8 cellular contexts compared by ENCODE assay signal in the genomic region with DNA sequence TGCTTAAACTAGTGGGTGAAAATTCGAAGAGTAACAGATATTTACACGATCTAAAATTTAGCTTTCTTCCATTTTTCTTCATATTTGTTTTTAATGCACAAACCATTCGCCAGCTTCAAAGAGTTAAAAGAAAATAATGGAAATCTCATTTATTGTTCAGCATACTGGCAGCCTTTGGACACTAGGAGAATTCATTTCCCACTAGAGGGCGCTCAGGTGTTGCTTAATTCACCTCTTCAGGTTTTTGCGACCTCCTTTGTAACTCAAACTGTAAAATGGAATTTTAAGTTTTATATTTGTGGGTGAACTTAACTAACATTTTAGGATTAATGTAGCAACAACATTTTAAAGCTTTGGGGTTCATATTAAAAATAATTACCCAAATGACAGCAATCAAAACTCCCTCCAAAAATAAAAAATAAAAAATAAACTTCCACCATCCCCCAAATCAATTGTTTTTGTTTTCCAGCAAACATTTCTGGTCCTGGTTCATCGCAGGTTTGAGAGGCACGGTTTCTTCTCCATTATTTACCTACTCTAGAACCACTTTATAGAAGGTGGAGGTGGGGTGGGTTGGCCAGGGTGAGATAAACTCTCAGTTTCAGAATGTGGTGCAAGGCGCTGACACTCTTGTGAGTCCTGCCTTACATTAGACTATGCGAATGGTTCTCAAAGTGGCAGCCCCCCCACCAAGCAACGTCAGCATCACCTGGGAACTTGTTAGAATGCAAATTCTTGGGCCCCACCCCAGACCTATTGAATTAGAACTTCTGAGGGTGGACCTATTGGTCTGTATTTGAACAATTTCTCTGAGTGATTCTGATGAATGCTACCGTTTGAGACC. TPM values are rescaled to one million over a fixed set of nuclear protein-coding genes. Genes with fewer than 3 reads are reported as not detected.
DNase-seq lines count a peak whose midpoint lies in the region; ATAC-seq, FAIRE-seq and TF ChIP-seq lines count a peak whose summit lies in the region.

No MANE protein-coding gene starts in this region.

- H3K27me3 Mint-ChIP-seq in activated T-helper 2 cell treated with anti-CD3 and anti-CD28 coated beads, Interferon-gamma antibody, Interleukin-2, Interleukin-4, amounts not matched to agents 10 μg/mL and 5 μg/mL and 100 μg/mL, durations not matched to agents 14 hours and 24 hours and 36 hours (ENCODE audit: low read depth), result peaks cover 3% of the 10 kb centered on the region

- H4K20me1 ChIP-seq in MM.1S (ENCODE audit: insufficient read depth, low read length), result no peaks in the 10 kb centered on the region

- no peaks in the 10 kb centered on the region for H3F3A ChIP-seq in MM.1S (ENCODE audit: insufficient read depth, low read length)

- peak; percentile 82 for FAIRE-seq in D721Med (lab: Jason Lieb, UNC)
- FAIRE-seq in bronchial epithelial cell (lab: Jason Lieb, UNC), result no peak

- peak overlapping the region; percentile 21 for H2AFZ ChIP-seq in MM.1S (ENCODE audit: low read length)

- H3K36me3 ChIP-seq in MM.1S (replicated peaks; ENCODE audit: insufficient read depth, low read length), result no peaks in the 10 kb centered on the region
- no peaks in the 10 kb centered on the region for H3K36me3 ChIP-seq in bronchial epithelial cell (ENCODE audit: control insufficient read depth, insufficient read depth, low read length)

- DNase-seq in D721Med (ENCODE audit: insufficient read length, low spot score), result peak; percentile 40
- peak; percentile 81 for DNase-seq in MM.1S
- DNase-seq in SHP77 treated with DMSO at 0.1 percent for 48 hours (lab: John Stamatoyannopoulos, UW), result peak; percentile 56
- DNase-seq in bronchial epithelial cell (ENCODE audit: low read depth), result peak; percentile 50
- peak; percentile 30 to 55 for DNase-seq in left colon
- DNase-seq in stimulated activated CD4-positive, alpha-beta T cell treated with anti-CD3 and anti-CD28 coated beads, TNF-alpha, amount 100 ng/mL, for 48 hours (ENCODE audit: low read depth in 3 of 3), result peak; percentile 10 to 57 (median 13)
- DNase-seq in activated T-helper 2 cell treated with anti-CD3 and anti-CD28 coated beads, Interferon-gamma antibody, Interleukin-2, Interleukin-4, amounts not matched to agents 10 μg/mL and 5 μg/mL and 100 μg/mL, durations not matched to agents 14 hours and 24 hours and 36 hours (ENCODE audit: low spot score), result no peak

- peak overlapping the region; percentile 18; the same call in 1 of the 2 replicates for H3K4me3 ChIP-seq in MM.1S (ENCODE audit: low read length)
- no peak overlapping the region for H3K4me3 ChIP-seq in bronchial epithelial cell (ENCODE audit: low read depth, low read length)

- no peaks in the 10 kb centered on the region for H3K79me2 ChIP-seq in MM.1S (ENCODE audit: low read length)

- no peaks in the 10 kb centered on the region for H3K27me3 ChIP-seq in MM.1S (replicated peaks; ENCODE audit: insufficient read depth, low read length)
- H3K27me3 ChIP-seq in bronchial epithelial cell (ENCODE audit: control insufficient read depth, insufficient read depth, low read length), result no peaks in the 10 kb centered on the region

- no peak overlapping the region for H3K4me3 Mint-ChIP-seq in activated T-helper 2 cell treated with anti-CD3 and anti-CD28 coated beads, Interferon-gamma antibody, Interleukin-2, Interleukin-4, amounts not matched to agents 10 μg/mL and 5 μg/mL and 100 μg/mL, durations not matched to agents 14 hours and 24 hours and 36 hours (ENCODE audit: low read depth)

- no peaks in the 10 kb centered on the region for H3K9me3 Mint-ChIP-seq in activated T-helper 2 cell treated with anti-CD3 and anti-CD28 coated beads, Interferon-gamma antibody, Interleukin-2, Interleukin-4, amounts not matched to agents 10 μg/mL and 5 μg/mL and 100 μg/mL, durations not matched to agents 14 hours and 24 hours and 36 hours

- H3K27ac ChIP-seq in MM.1S (ENCODE audit: low read length), result no peak overlapping the region

- H3K4me1 ChIP-seq in MM.1S (ENCODE audit: low read length), result peaks cover 5% of the 10 kb centered on the region

- intact Hi-C loops in left colon (cut with DNase I, micrococcal nuclease), result no loop called here
- intact Hi-C loops in activated T-helper 2 cell treated with anti-CD3 and anti-CD28 coated beads, Interferon-gamma antibody, Interleukin-2, Interleukin-4, amounts not matched to agents 10 μg/mL and 5 μg/mL and 100 μg/mL, durations not matched to agents 14 hours and 24 hours and 36 hours (cut with micrococcal nuclease), result loop anchor here (1.0 to 5.0 kb wide), 3 partner anchors 243 to 414 kb away; no protein-coding TSS in a partner anchor

- H3K9me3 ChIP-seq in MM.1S (replicated peaks; ENCODE audit: insufficient read depth, low read length), result no peaks in the 10 kb centered on the region

- no peaks in the 10 kb centered on the region for H3K36me3 Mint-ChIP-seq in activated T-helper 2 cell treated with anti-CD3 and anti-CD28 coated beads, Interferon-gamma antibody, Interleukin-2, Interleukin-4, amounts not matched to agents 10 μg/mL and 5 μg/mL and 100 μg/mL, durations not matched to agents 14 hours and 24 hours and 36 hours (ENCODE audit: low read depth)

- no peak overlapping the region for H3K27ac Mint-ChIP-seq in activated T-helper 2 cell treated with anti-CD3 and anti-CD28 coated beads, Interferon-gamma antibody, Interleukin-2, Interleukin-4, amounts not matched to agents 10 μg/mL and 5 μg/mL and 100 μg/mL, durations not matched to agents 14 hours and 24 hours and 36 hours

- H3K4me2 ChIP-seq in MM.1S (ENCODE audit: low read depth, low read length), result peak overlapping the region; percentile 55

- no peak overlapping the region for H3K9ac ChIP-seq in MM.1S (ENCODE audit: low read length)

- ATAC-seq in GM19463 (IDR thresholded peaks at IDR 0.05; ENCODE audit: unreplicated experiment), result peak; percentile 64
- peak; percentile 37 for ATAC-seq in left colon

- no peaks in the 10 kb centered on the region for H3K9me2 ChIP-seq in MM.1S (replicated peaks; ENCODE audit: insufficient read depth, low read length)

- TF ChIP-seq CTCF in D721Med (IDR thresholded peaks at IDR 0.05; ENCODE audit: insufficient read depth, missing control alignments) (peak; percentile 88), MM.1S (IDR thresholded peaks at IDR 0.05; ENCODE audit: low read length) (peak; percentile 80), bronchial epithelial cell (IDR thresholded peaks at IDR 0.05; ENCODE audit: insufficient read depth, low read length, severe bottlenecking) (peak; percentile 59)

- no peaks in the 10 kb centered on the region for H3K4me1 Mint-ChIP-seq in activated T-helper 2 cell treated with anti-CD3 and anti-CD28 coated beads, Interferon-gamma antibody, Interleukin-2, Interleukin-4, amounts not matched to agents 10 μg/mL and 5 μg/mL and 100 μg/mL, durations not matched to agents 14 hours and 24 hours and 36 hours (ENCODE audit: low read depth)

RNA-seq across cellular contexts. Expression of a gene that starts 24.7 kb away (rescaled TPM):
- total RNA-seq in bronchial epithelial cell, result 30.1 and 30.8 TPM in 2 replicates
- total RNA-seq in left colon, result 10 to 100 TPM; 18.4 to 20.0 TPM
- 53.5 and 54.3 TPM in 2 replicates for total RNA-seq in activated T-helper 2 cell treated with anti-CD3 and anti-CD28 coated beads, Interferon-gamma antibody, Interleukin-2, Interleukin-4, amounts not matched to agents 10 μg/mL and 5 μg/mL and 100 μg/mL, durations not matched to agents 14 hours and 24 hours and 36 hours
